9 cellular contexts compared by ENCODE assay signal in the genomic region with DNA sequence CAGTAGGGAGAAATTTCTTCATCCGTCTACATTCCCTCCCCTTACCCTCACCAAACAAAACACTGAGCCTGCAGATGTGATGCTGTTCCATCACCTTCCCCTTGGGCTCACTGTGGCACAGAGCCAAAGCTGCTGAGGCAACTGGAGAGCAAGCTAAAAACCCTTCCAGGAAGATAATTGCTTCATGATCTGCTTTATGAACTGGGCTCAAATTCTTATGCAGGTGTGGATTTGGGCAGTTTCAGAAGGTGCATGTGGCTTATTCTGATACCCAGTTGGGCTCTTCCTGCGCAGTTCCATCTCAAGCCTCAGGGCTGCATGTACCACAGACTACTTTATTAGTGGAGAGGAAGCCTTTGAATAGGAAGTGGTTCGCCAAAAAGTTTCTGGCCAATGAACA. TPM values are rescaled to one million over a fixed set of nuclear protein-coding genes. Genes with fewer than 3 reads are reported as not detected.
A peak's percentile ranks its signal among the peaks of the same experiment; 100 is the strongest.
DNase-seq lines count a peak whose midpoint lies in the region; ATAC-seq, FAIRE-seq and TF ChIP-seq lines count a peak whose summit lies in the region.
"Had no signal": no experiment of that assay in that cellular context is flagged by ENCODE, and none has a peak within 500 bp of the region (broad histone marks: within the 10 kb centered on the region; RNA-seq: fewer than 3 reads in every experiment).

No MANE protein-coding gene starts in this region.

- H3K27ac ChIP-seq in keratinocyte (ENCODE audit: control insufficient read depth, insufficient read depth, low read length), result no peak overlapping the region

- no peak overlapping the region for H2AFZ ChIP-seq in keratinocyte (ENCODE audit: control insufficient read depth, low read length)

- H3K4me1 ChIP-seq in keratinocyte (ENCODE audit: control insufficient read depth, extremely low read depth, insufficient read depth, low read length) (peaks cover 7% of the 10 kb centered on the region), Caco-2 (no peaks in the 10 kb centered on the region)

- no peak overlapping the region for H3K27ac Mint-ChIP-seq in Caco-2 (ENCODE audit: unreplicated experiment)

- ATAC-seq in GM21825 (IDR thresholded peaks at IDR 0.05; ENCODE audit: unreplicated experiment), result peak; percentile 70

- H3K27me3 Mint-ChIP-seq in Caco-2 (ENCODE audit: insufficient read depth, unreplicated experiment), result no peaks in the 10 kb centered on the region

- peaks cover 53% of the 10 kb centered on the region for H3K36me3 Mint-ChIP-seq in Caco-2 (ENCODE audit: insufficient read depth, unreplicated experiment)

- intact Hi-C loops in Caco-2 (cut with micrococcal nuclease; ENCODE audit: unreplicated experiment), result loop anchor here (5.0 to 10.0 kb wide), 2 partner anchors 104 to 123 kb away; no protein-coding TSS in a partner anchor

- H3K9me1 ChIP-seq in keratinocyte (ENCODE audit: control insufficient read depth, extremely low read depth, insufficient read depth, low read length), result peaks cover 3% of the 10 kb centered on the region

- H3K9me3 ChIP-seq in keratinocyte (ENCODE audit: control insufficient read depth, low read depth, low read length), result no peaks in the 10 kb centered on the region
- H3K9me3 ChIP-seq in Caco-2, result no peaks in the 10 kb centered on the region
- H3K9me3 ChIP-seq: ascending aorta had no signal

- no peaks in the 10 kb centered on the region for H3K79me2 ChIP-seq in keratinocyte (ENCODE audit: control insufficient read depth, insufficient read depth, low read length)

- H3K4me2 ChIP-seq in keratinocyte (ENCODE audit: control insufficient read depth, extremely low read depth, insufficient read depth, low read depth, low read length), result no peak overlapping the region

- no TSS peak for BruUV-seq in Caco-2 (replicated peaks; lab: Mats Ljungman, UMichigan)

- H3K9ac ChIP-seq in keratinocyte (ENCODE audit: control insufficient read depth, extremely low read depth, insufficient read depth, low read length), result no peak overlapping the region

- no peak overlapping the region for H3K4me3 Mint-ChIP-seq in Caco-2 (ENCODE audit: unreplicated experiment)

- POLR2A ChIA-PET in Caco-2 (lab: Charles Lee), result no interaction called here

- H3K27me3 ChIP-seq in keratinocyte (ENCODE audit: control insufficient read depth, extremely low read depth, insufficient read depth, low read length) (no peaks in the 10 kb centered on the region), Caco-2 (replicated peaks; ENCODE audit: control insufficient read depth, insufficient read depth, low read length) (no peaks in the 10 kb centered on the region)
- H3K27me3 ChIP-seq: ascending aorta had no signal

- no peaks in the 10 kb centered on the region for H3K9me3 Mint-ChIP-seq in Caco-2 (ENCODE audit: unreplicated experiment)

- no peaks in the 10 kb centered on the region for H3K4me1 Mint-ChIP-seq in Caco-2 (ENCODE audit: low read depth, unreplicated experiment)

- CTCF ChIA-PET in Caco-2 (lab: Charles Lee), result no interaction called here

- DNase-seq in RKO (ENCODE audit: low spot score) (peak; percentile 16), keratinocyte (ENCODE audit: low read depth, low spot score) (no peak), Caco-2 (no peak), NCI-H1048 (lab: John Stamatoyannopoulos, UW) (no peak), mesenteric fat pad (ENCODE audit: low spot score) (no peak), NCI-H82 treated with DMSO at 0.1 percent for 48 hours (lab: John Stamatoyannopoulos, UW; ENCODE audit: unreplicated experiment) (no peak)

- peaks cover 5 to 8% of the 10 kb centered on the region in 2 experiments for H3K36me3 ChIP-seq in keratinocyte (ENCODE audit: control insufficient read depth in 2 of 2, extremely low read depth in 1 of 2, insufficient read depth in 2 of 2, low read length in 2 of 2)
- peaks cover 5% of the 10 kb centered on the region for H3K36me3 ChIP-seq in Caco-2 (ENCODE audit: control insufficient read depth, insufficient read depth, low read length)

- no peaks in the 10 kb centered on the region for H4K20me1 ChIP-seq in keratinocyte (ENCODE audit: control insufficient read depth, extremely low read depth, insufficient read depth, low read length)

- 0 out of 3 replicates have a peak, but pooled peaks have one; percentile 17 for TF ChIP-seq CTCF in GM12872 (IDR thresholded peaks at IDR 0.05; ENCODE audit: insufficient read depth, low read depth, low read length)
- TF ChIP-seq CTCF in keratinocyte (optimal IDR thresholded peaks at IDR 0.05 in 1 of 3, IDR thresholded peaks at IDR 0.05 in 1 of 3, conservative IDR thresholded peaks at IDR 0.05 in 1 of 3; ENCODE audit: extremely low read depth in 1 of 3, insufficient read depth in 2 of 3, low read length in 3 of 3), result peak in 2 of 3 experiments; percentile 2 to 7
- TF ChIP-seq CTCF in Caco-2 (IDR thresholded peaks at IDR 0.05; ENCODE audit: insufficient read depth in 1 of 2, low read depth in 1 of 2, low read length in 1 of 2, severe bottlenecking in 1 of 2, unreplicated experiment in 1 of 2), result no peak

- H3K4me3 ChIP-seq in keratinocyte (ENCODE audit: control insufficient read depth in 2 of 3, extremely low read depth in 1 of 3, insufficient read depth in 2 of 3, low read depth in 1 of 3, low read length in 3 of 3), result no peak overlapping the region
- no peak overlapping the region for H3K4me3 ChIP-seq in Caco-2 (ENCODE audit: low read depth, low read length)
- H3K4me3 ChIP-seq: ascending aorta had no signal

- dilution Hi-C loops in keratinocyte (cut with MboI; ENCODE audit: extremely low pct_ligation_motif_present, low sequenced_read_pairs), result no loop called here

- FAIRE-seq in keratinocyte (lab: Jason Lieb, UNC), result no peak

RNA-seq across cellular contexts. Expression of a gene that starts 58.3 kb away (rescaled TPM):
- 15.8 to 22.4 TPM (median 22.0 TPM) in 3 replicates for polyA plus RNA-seq in keratinocyte
- 7.9 TPM for polyA plus RNA-seq in keratinocyte (2011; ENCODE audit: low read depth)
- polyA plus RNA-seq in keratinocyte (2011; cell fraction: cytosol; rRNA removed), result 21.7 and 24.8 TPM in 2 replicates
- polyA plus RNA-seq in keratinocyte (2011; cell fraction: nucleus; rRNA removed), result 9.4 and 11.9 TPM in 2 replicates
- 11.1 and 42.1 TPM in 2 replicates for polyA plus RNA-seq in keratinocyte (2012; ENCODE audit: low replicate concordance)
- 2.4 to 9.8 TPM (median 4.7 TPM) in 3 replicates for polyA minus RNA-seq in keratinocyte
- polyA minus RNA-seq in keratinocyte (2011; cell fraction: cytosol; rRNA and poly(A)+ RNA removed), result 4.4 TPM
- polyA minus RNA-seq in keratinocyte (2011; cell fraction: nucleus; rRNA and poly(A)+ RNA removed), result 5.3 and 5.4 TPM in 2 replicates
- total RNA-seq in Caco-2 (2022) (87.7 and 89.7 TPM in 2 replicates), mesenteric fat pad (49.1 TPM)

RNA-seq across cellular contexts. Expression of a gene that starts 58.7 kb away (rescaled TPM):
- polyA plus RNA-seq in keratinocyte, result 8.8 to 20.9 TPM (median 17.5 TPM) in 3 replicates
- polyA plus RNA-seq in keratinocyte (2011; ENCODE audit: low read depth), result 193 TPM
- 15.4 and 17.7 TPM in 2 replicates for polyA plus RNA-seq in keratinocyte (2011; cell fraction: cytosol; rRNA removed)
- polyA plus RNA-seq in keratinocyte (2011; cell fraction: nucleus; rRNA removed), result 39.5 and 51.3 TPM in 2 replicates
- 31.1 and 40.9 TPM in 2 replicates for polyA plus RNA-seq in keratinocyte (2012; ENCODE audit: low replicate concordance)
- polyA minus RNA-seq in keratinocyte, result 5.1 to 17.9 TPM (median 10.9 TPM) in 3 replicates
- 20.5 TPM for polyA minus RNA-seq in keratinocyte (2011; cell fraction: cytosol; rRNA and poly(A)+ RNA removed)
- polyA minus RNA-seq in keratinocyte (2011; cell fraction: nucleus; rRNA and poly(A)+ RNA removed), result 13.3 and 39.8 TPM in 2 replicates
- total RNA-seq in Caco-2 (2022) (108 and 121 TPM in 2 replicates), mesenteric fat pad (53.5 TPM)

Comparison
In these comparisons a context has a peak if more than half of its experiments do, and no peak if none do; other contexts are left out.
1. CTCF ChIP-seq: peak in GM12872 (single experiment) and keratinocyte (2 of 3); none in Caco-2 (0 of 2).